ENCODE assay signal across 8 cellular contexts in the genomic region with DNA sequence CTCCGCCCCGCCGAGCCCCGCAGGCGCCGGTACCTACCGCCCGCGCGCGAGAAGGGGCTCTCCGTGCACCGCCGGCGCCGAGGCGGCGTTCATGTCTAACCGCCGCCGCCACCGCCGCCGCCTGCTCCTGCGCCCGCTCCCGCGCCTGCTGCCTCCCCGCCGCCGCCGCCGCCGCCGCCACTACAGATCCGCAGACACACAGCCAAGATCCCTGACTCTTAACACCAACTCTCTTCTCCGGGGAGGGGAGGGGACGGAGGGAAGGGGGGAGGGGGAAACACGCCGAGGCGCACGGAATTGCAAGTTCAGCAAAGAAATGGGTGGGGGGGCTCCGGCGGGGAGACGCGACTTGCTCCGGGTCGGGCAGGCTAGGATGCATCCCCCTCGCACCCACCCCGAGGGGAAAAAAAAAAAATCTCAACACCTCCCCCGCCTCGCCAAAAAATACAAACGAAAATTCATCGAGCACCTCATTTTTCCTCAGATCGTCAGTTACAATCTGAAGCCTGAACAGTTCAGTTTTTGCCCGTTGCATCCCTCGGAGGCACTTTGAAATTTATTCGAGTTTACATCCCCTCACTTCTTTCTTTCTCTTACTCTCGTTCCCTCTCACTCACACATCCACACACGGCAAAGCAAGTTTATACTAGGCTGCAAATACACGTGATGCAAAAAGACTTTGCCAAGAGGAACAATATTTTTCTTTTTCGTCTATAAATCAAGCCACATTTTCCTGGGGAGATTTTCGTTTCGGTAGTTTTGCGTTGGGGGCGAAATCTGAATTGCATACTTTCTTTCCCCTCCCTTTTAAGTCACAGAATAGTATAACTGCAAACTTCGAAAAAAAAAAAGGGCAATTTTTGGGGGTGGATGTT. TPM values are rescaled to one million over a fixed set of nuclear protein-coding genes. Genes with fewer than 3 reads are reported as not detected.
A peak's percentile ranks its signal among the peaks of the same experiment; 100 is the strongest.
DNase-seq lines count a peak whose midpoint lies in the region; ATAC-seq lines count a peak whose summit lies in the region.

Gene TCF4 (minus strand): TSS at position 192 of the 875 bp plus-strand sequence. CDS start 1,076 bp downstream, outside the sequence.

- H3K4me3 ChIP-seq in SJSA1 (peak within 1 kb of the TSS; percentile 52), iPS-18c (ENCODE audit: insufficient read depth, low read depth, low read length) (peak within 1 kb of the TSS; percentile 56)

- H3K27me3 ChIP-seq in SJSA1 (replicated peaks): no peaks in the 10 kb centered on the region

- H3K9me3 ChIP-seq in ES-I3 (ENCODE audit: control insufficient read depth, insufficient read depth, low read length): no peaks in the 10 kb centered on the region
- H3K9me3 ChIP-seq in SJSA1 (replicated peaks): no peaks in the 10 kb centered on the region
- H3K9me3 ChIP-seq in iPS-18c (ENCODE audit: control insufficient read depth, insufficient read depth, low read length): peaks cover 2% of the 10 kb centered on the region

- no peaks in the 10 kb centered on the region for H3K36me3 ChIP-seq in ES-I3 (ENCODE audit: insufficient read depth, low read length)
- peaks cover 14% of the 10 kb centered on the region for H3K36me3 ChIP-seq in SJSA1

- H3K4me1 ChIP-seq in ES-I3 (ENCODE audit: insufficient read depth, low read length) (peaks cover 11% of the 10 kb centered on the region), SJSA1 (replicated peaks) (peaks cover 23% of the 10 kb centered on the region)

- no peak for ATAC-seq in GM21381 (IDR thresholded peaks at IDR 0.05; ENCODE audit: unreplicated experiment)
- ATAC-seq in HG02759 (IDR thresholded peaks at IDR 0.05; ENCODE audit: unreplicated experiment): no peak

- peak within 1 kb of the TSS; percentile 69 for H3K27ac ChIP-seq in SJSA1

- DNase-seq in LHCN-M2 (ENCODE audit: low read depth) (peak; percentile 58), SJSA1 (ENCODE audit: low read depth in 1 of 2, low spot score in 2 of 2) (peak; percentile 60 to 70), cerebellar cortex (ENCODE audit: low spot score) (peak; percentile 60), retina (peak; percentile 85)

- H3K9ac ChIP-seq in ES-I3 (ENCODE audit: low read depth, low read length): peak within 1 kb of the TSS; percentile 76

RNA-seq across cellular contexts. Expression of gene TCF4, which starts in this region (rescaled TPM):
- total RNA-seq in LHCN-M2 (2014; rRNA removed): 30.8 and 33.0 TPM in 2 replicates
- 10.6 TPM for polyA plus RNA-seq in LHCN-M2 (2012)
- 33.6 and 55.8 TPM in 2 replicates for total RNA-seq in SJSA1 (2014; rRNA removed; shearing (Covaris generic))
